Comparison of ENCODE assay signal across 9 cellular contexts in the genomic region with DNA sequence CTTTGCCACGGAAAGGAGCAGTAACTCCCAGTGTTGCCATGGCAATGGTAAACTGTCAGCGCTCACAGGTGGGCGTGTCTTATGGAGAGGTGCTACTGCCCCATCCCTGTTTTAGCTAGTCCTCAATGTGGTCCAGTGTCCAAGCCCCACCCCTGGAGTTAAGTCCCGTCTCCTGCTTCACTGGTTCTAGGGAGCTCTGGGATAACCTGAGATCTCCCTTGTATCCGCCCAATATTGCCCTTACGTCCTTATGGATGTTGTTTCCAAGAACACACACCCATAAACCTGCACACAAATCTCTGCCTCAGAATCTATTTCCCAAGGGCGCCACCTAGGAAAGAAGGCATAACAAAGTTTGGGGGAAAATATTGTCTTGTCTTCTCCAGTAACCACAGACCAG.
DNase-seq lines count a peak whose midpoint lies in the region; ATAC-seq and TF ChIP-seq lines count a peak whose summit lies in the region.
"Had no signal": no experiment of that assay in that cellular context is flagged by ENCODE, and none has a peak within 500 bp of the region (broad histone marks: within the 10 kb centered on the region; RNA-seq: fewer than 3 reads in every experiment).

No MANE protein-coding gene starts in this region.

- H3K4me3 ChIP-seq in retinal pigment epithelial cell (ENCODE audit: low read length): no peak overlapping the region

- intact Hi-C loops in activated T-helper 2 cell treated with anti-CD3 and anti-CD28 coated beads, Interferon-gamma antibody, Interleukin-2, Interleukin-4, amounts not matched to agents 10 μg/mL and 5 μg/mL and 100 μg/mL, durations not matched to agents 14 hours and 24 hours and 36 hours (cut with micrococcal nuclease): no loop called here

- no peaks in the 10 kb centered on the region for H3K36me3 Mint-ChIP-seq in activated T-cell treated with anti-CD3 and anti-CD28 coated beads, Interleukin-2, amount 50 U/mL, for 4 hours (ENCODE audit: insufficient read depth)
- H3K36me3 Mint-ChIP-seq in activated T-helper 2 cell treated with anti-CD3 and anti-CD28 coated beads, Interferon-gamma antibody, Interleukin-2, Interleukin-4, amounts not matched to agents 10 μg/mL and 5 μg/mL and 100 μg/mL, durations not matched to agents 14 hours and 24 hours and 36 hours (ENCODE audit: low read depth): no peaks in the 10 kb centered on the region

- DNase-seq in activated T-cell treated with anti-CD3 and anti-CD28 coated beads, Interleukin-2, amount 50 U/mL, for 4 hours: no peak
- DNase-seq in activated T-cell treated with anti-CD3 and anti-CD28 coated beads, Interleukin-2, amount 50 U/mL, for 48 hours: no peak
- DNase-seq in activated T-helper 2 cell treated with anti-CD3 and anti-CD28 coated beads, Interferon-gamma antibody, Interleukin-2, Interleukin-4, amounts not matched to agents 10 μg/mL and 5 μg/mL and 100 μg/mL, durations not matched to agents 14 hours and 24 hours and 36 hours (ENCODE audit: low spot score): no peak
- no peak for DNase-seq in retinal pigment epithelial cell (ENCODE audit: low read depth)
- DNase-seq in stimulated activated naive CD4-positive, alpha-beta T cell treated with Interleukin-2 at 50 U/mL for 16 hours (lab: John Stamatoyannopoulos, UW): no peak
- DNase-seq: caudate nucleus had no signal

- no peaks in the 10 kb centered on the region for H3K9me3 Mint-ChIP-seq in activated T-cell treated with anti-CD3 and anti-CD28 coated beads, Interleukin-2, amount 50 U/mL, for 4 hours
- no peaks in the 10 kb centered on the region for H3K9me3 Mint-ChIP-seq in activated T-helper 2 cell treated with anti-CD3 and anti-CD28 coated beads, Interferon-gamma antibody, Interleukin-2, Interleukin-4, amounts not matched to agents 10 μg/mL and 5 μg/mL and 100 μg/mL, durations not matched to agents 14 hours and 24 hours and 36 hours

- peak overlapping the region; percentile 34 for H3K4me3 Mint-ChIP-seq in activated T-cell treated with anti-CD3 and anti-CD28 coated beads, Interleukin-2, amount 50 U/mL, for 4 hours
- H3K4me3 Mint-ChIP-seq in activated T-helper 2 cell treated with anti-CD3 and anti-CD28 coated beads, Interferon-gamma antibody, Interleukin-2, Interleukin-4, amounts not matched to agents 10 μg/mL and 5 μg/mL and 100 μg/mL, durations not matched to agents 14 hours and 24 hours and 36 hours (ENCODE audit: low read depth): no peak overlapping the region

- ATAC-seq in activated T-cell treated with anti-CD3 and anti-CD28 coated beads, Interleukin-2, amount 50 U/mL, for 4 hours: no peak
- ATAC-seq in HG03175 (IDR thresholded peaks at IDR 0.05; ENCODE audit: unreplicated experiment): peak; percentile 22
- ATAC-seq in HG03442 (IDR thresholded peaks at IDR 0.05; ENCODE audit: unreplicated experiment): no peak
- ATAC-seq in GM18867 (IDR thresholded peaks at IDR 0.05; ENCODE audit: unreplicated experiment): no peak

- H3K27me3 Mint-ChIP-seq in activated T-cell treated with anti-CD3 and anti-CD28 coated beads, Interleukin-2, amount 50 U/mL, for 4 hours (ENCODE audit: low read depth): no peaks in the 10 kb centered on the region
- H3K27me3 Mint-ChIP-seq in activated T-helper 2 cell treated with anti-CD3 and anti-CD28 coated beads, Interferon-gamma antibody, Interleukin-2, Interleukin-4, amounts not matched to agents 10 μg/mL and 5 μg/mL and 100 μg/mL, durations not matched to agents 14 hours and 24 hours and 36 hours (ENCODE audit: low read depth): peaks cover 2% of the 10 kb centered on the region

- H3K27ac Mint-ChIP-seq in activated T-helper 2 cell treated with anti-CD3 and anti-CD28 coated beads, Interferon-gamma antibody, Interleukin-2, Interleukin-4, amounts not matched to agents 10 μg/mL and 5 μg/mL and 100 μg/mL, durations not matched to agents 14 hours and 24 hours and 36 hours: peak overlapping the region; percentile 45

- peaks cover 34% of the 10 kb centered on the region for H3K4me1 Mint-ChIP-seq in activated T-cell treated with anti-CD3 and anti-CD28 coated beads, Interleukin-2, amount 50 U/mL, for 4 hours (ENCODE audit: low read depth)
- peaks cover 37% of the 10 kb centered on the region for H3K4me1 Mint-ChIP-seq in activated T-helper 2 cell treated with anti-CD3 and anti-CD28 coated beads, Interferon-gamma antibody, Interleukin-2, Interleukin-4, amounts not matched to agents 10 μg/mL and 5 μg/mL and 100 μg/mL, durations not matched to agents 14 hours and 24 hours and 36 hours (ENCODE audit: low read depth)

- TF ChIP-seq CTCF in retinal pigment epithelial cell (conservative IDR thresholded peaks at IDR 0.05; ENCODE audit: low read depth, low read length): peak; percentile 31
